In genomic region chr19:5914946-5915781, GRCh38 we compare ENCODE assay signal across 2 cellular contexts.
TF ChIP-seq lines count a peak whose summit lies in the region.

No MANE protein-coding gene starts in this region.

TF ChIP-seq in GM23338, 12 proteins besides CTCF, POLR2A, EP300 and RAD21:
- TF ChIP-seq ZNF331 (CRISPR knock-in tag; IDR thresholded peaks at IDR 0.05; ENCODE audit: low read depth), result no peak
- TF ChIP-seq EZH2phosphoT487 (IDR thresholded peaks at IDR 0.05; ENCODE audit: unreplicated experiment), result no peak
- TF ChIP-seq STAT1 (IDR thresholded peaks at IDR 0.05; ENCODE audit: unreplicated experiment), result no peak
- TF ChIP-seq JUNB (IDR thresholded peaks at IDR 0.05; ENCODE audit: unreplicated experiment), result no peak
- TF ChIP-seq, protein P1, sequence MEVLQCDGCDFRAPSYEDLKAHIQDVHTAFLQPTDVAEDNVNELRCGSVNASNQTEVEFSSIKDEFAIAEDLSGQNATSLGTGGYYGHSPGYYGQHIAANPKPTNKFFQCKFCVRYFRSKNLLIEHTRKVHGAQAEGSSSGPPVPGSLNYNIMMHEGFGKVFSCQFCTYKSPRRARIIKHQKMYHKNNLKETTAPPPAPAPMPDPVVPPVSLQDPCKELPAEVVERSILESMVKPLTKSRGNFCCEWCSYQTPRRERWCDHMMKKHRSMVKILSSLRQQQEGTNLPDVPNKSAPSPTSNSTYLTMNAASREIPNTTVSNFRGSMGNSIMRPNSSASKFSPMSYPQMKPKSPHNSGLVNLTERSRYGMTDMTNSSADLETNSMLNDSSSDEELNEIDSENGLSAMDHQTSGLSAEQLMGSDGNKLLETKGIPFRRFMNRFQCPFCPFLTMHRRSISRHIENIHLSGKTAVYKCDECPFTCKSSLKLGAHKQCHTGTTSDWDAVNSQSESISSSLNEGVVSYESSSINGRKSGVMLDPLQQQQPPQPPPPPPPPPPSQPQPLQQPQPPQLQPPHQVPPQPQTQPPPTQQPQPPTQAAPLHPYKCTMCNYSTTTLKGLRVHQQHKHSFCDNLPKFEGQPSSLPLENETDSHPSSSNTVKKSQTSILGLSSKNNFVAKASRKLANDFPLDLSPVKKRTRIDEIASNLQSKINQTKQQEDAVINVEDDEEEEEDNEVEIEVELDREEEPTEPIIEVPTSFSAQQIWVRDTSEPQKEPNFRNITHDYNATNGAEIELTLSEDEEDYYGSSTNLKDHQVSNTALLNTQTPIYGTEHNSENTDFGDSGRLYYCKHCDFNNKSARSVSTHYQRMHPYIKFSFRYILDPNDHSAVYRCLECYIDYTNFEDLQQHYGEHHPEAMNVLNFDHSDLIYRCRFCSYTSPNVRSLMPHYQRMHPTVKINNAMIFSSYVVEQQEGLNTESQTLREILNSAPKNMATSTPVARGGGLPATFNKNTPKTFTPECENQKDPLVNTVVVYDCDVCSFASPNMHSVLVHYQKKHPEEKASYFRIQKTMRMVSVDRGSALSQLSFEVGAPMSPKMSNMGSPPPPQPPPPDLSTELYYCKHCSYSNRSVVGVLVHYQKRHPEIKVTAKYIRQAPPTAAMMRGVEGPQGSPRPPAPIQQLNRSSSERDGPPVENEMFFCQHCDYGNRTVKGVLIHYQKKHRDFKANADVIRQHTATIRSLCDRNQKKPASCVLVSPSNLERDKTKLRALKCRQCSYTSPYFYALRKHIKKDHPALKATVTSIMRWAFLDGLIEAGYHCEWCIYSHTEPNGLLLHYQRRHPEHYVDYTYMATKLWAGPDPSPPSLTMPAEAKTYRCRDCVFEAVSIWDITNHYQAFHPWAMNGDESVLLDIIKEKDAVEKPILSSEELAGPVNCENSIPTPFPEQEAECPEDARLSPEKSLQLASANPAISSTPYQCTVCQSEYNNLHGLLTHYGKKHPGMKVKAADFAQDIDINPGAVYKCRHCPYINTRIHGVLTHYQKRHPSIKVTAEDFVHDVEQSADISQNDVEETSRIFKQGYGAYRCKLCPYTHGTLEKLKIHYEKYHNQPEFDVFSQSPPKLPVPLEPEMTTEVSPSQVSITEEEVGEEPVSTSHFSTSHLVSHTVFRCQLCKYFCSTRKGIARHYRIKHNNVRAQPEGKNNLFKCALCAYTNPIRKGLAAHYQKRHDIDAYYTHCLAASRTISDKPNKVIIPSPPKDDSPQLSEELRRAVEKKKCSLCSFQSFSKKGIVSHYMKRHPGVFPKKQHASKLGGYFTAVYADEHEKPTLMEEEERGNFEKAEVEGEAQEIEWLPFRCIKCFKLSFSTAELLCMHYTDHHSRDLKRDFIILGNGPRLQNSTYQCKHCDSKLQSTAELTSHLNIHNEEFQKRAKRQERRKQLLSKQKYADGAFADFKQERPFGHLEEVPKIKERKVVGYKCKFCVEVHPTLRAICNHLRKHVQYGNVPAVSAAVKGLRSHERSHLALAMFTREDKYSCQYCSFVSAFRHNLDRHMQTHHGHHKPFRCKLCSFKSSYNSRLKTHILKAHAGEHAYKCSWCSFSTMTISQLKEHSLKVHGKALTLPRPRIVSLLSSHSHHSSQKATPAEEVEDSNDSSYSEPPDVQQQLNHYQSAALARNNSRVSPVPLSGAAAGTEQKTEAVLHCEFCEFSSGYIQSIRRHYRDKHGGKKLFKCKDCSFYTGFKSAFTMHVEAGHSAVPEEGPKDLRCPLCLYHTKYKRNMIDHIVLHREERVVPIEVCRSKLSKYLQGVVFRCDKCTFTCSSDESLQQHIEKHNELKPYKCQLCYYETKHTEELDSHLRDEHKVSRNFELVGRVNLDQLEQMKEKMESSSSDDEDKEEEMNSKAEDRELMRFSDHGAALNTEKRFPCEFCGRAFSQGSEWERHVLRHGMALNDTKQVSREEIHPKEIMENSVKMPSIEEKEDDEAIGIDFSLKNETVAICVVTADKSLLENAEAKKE (CRISPR knock-in tag; IDR thresholded peaks at IDR 0.05), result no peak
- TF ChIP-seq, protein P2, sequence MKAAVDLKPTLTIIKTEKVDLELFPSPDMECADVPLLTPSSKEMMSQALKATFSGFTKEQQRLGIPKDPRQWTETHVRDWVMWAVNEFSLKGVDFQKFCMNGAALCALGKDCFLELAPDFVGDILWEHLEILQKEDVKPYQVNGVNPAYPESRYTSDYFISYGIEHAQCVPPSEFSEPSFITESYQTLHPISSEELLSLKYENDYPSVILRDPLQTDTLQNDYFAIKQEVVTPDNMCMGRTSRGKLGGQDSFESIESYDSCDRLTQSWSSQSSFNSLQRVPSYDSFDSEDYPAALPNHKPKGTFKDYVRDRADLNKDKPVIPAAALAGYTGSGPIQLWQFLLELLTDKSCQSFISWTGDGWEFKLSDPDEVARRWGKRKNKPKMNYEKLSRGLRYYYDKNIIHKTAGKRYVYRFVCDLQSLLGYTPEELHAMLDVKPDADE (IDR thresholded peaks at IDR 0.05), result no peak
- no peak for TF ChIP-seq REST (IDR thresholded peaks at IDR 0.05; ENCODE audit: unreplicated experiment)

TF ChIP-seq in GM12891, 5 proteins besides CTCF, POLR2A, EP300 and RAD21:
- TF ChIP-seq POU2F2 (IDR thresholded peaks at IDR 0.05; ENCODE audit: low read depth, low read length), result no peak
- no peak for TF ChIP-seq SPI1 (IDR thresholded peaks at IDR 0.05; ENCODE audit: low read depth, low read length)
- no peak for TF ChIP-seq TAF1 (IDR thresholded peaks at IDR 0.05; ENCODE audit: low read depth, low read length)
- no peak for TF ChIP-seq PAX5 (IDR thresholded peaks at IDR 0.05; ENCODE audit: insufficient read depth, low read length, severe bottlenecking)
- no peak for TF ChIP-seq POLR2AphosphoS5 (IDR thresholded peaks at IDR 0.05; ENCODE audit: low read depth, low read length)
